In the genomic region with DNA sequence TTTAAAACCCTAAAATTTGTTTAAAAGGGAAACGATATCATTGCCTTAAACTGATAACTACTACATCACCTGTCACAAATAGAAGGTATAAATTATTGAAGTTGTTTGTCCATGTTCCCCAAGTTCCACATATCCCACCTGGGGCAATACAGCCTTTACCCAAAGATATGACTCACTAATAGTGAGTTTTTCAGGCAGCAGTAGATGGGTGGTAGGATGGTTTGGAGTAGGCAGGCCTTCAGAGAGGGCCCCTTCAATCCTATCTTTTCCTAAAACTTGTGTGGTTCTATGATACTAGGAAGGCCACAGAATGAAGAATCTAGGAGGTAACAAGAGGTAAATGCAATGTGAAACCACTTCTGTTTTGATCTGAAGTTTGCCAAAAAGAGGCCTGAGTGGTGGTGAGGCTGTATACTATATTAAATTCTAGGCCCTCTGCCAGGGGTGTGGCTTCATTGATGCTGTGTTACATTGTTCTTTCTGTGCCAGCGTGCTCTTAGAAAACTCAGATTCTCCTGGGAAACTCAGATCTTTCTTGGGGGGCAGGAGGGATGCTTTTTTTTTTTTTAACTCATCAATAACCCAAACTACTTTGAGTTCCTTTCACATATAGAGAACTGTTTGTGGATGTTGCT, we compare ENCODE assay signal across 11 cellular contexts. TPM values are rescaled to one million over a fixed set of nuclear protein-coding genes. Genes with fewer than 3 reads are reported as not detected.
DNase-seq lines count a peak whose midpoint lies in the region; ATAC-seq and TF ChIP-seq lines count a peak whose summit lies in the region.
"Had no signal": no experiment of that assay in that cellular context is flagged by ENCODE, and none has a peak within 500 bp of the region (broad histone marks: within the 10 kb centered on the region; RNA-seq: fewer than 3 reads in every experiment).

No MANE protein-coding gene starts in this region.

- H3K4me2 ChIP-seq in PC-3 (ENCODE audit: low read length): no peak overlapping the region

- H3K4me3 Mint-ChIP-seq in Calu3 (ENCODE audit: low read depth, unreplicated experiment) (peak overlapping the region; percentile 12), progenitor cell of endocrine pancreas (ENCODE audit: low read depth) (no peak overlapping the region)
- H3K4me3 Mint-ChIP-seq: CD8-positive, alpha-beta T cell; neural crest cell had no signal

- H3K4me3 ChIP-seq in PC-3 (ENCODE audit: low read length) (no peak overlapping the region), fibroblast of pulmonary artery (replicated peaks; ENCODE audit: low read depth, low read length) (no peak overlapping the region)

- CTCF ChIA-PET in Calu3 (lab: Charles Lee): interaction anchor here (0.7 kb wide), 1 partner anchor 58 kb away, joined by 4 read pairs; no protein-coding TSS in a partner anchor
- CTCF ChIA-PET in PC-3 (lab: Charles Lee): no interaction called here
- CTCF ChIA-PET in HEK293T (lab: Yijun Ruan, JAX): no interaction called here

- H3K36me3 ChIP-seq in PC-3 (ENCODE audit: low read depth, low read length): no peaks in the 10 kb centered on the region

- H3K4me1 ChIP-seq in PC-3 (ENCODE audit: insufficient read depth, low read length): peaks cover 23% of the 10 kb centered on the region

- POLR2A ChIA-PET in PC-3 (lab: Charles Lee; ENCODE audit: unreplicated experiment) (no interaction called here), HEK293T (lab: Yijun Ruan, JAX) (no interaction called here)

- peak overlapping the region; percentile 5 for H3K27ac Mint-ChIP-seq in Calu3 (ENCODE audit: unreplicated experiment)
- H3K27ac Mint-ChIP-seq in progenitor cell of endocrine pancreas: peak overlapping the region; percentile 11
- H3K27ac Mint-ChIP-seq: CD8-positive, alpha-beta T cell had no signal

- intact Hi-C loops in Calu3 (cut with micrococcal nuclease; ENCODE audit: unreplicated experiment) (loop anchor here (5.0 kb wide), 1 partner anchor 45 kb away; no protein-coding TSS in a partner anchor), PC-3 (cut with micrococcal nuclease) (no loop called here)

- no TSS peak for BruUV-seq in Calu3 (replicated peaks; lab: Mats Ljungman, UMichigan)
- BruUV-seq in PC-3 (replicated peaks; lab: Mats Ljungman, UMichigan): no TSS peak

- H2AFZ ChIP-seq in PC-3 (ENCODE audit: low read length): no peak overlapping the region

- no peaks in the 10 kb centered on the region for H3K9me2 ChIP-seq in PC-3 (replicated peaks; ENCODE audit: low read length)

- peak; percentile 82 for ATAC-seq in PC-3
- ATAC-seq in HG02588 (IDR thresholded peaks at IDR 0.05; ENCODE audit: unreplicated experiment): no peak
- no peak for ATAC-seq in GM18907 (IDR thresholded peaks at IDR 0.05; ENCODE audit: unreplicated experiment)
- ATAC-seq: CD8-positive, alpha-beta T cell had no signal

- no peaks in the 10 kb centered on the region for H3K9me3 ChIP-seq in PC-3 (ENCODE audit: low read length)

- H3K27ac ChIP-seq in PC-3 (ENCODE audit: low read length): no peak overlapping the region

- H3K4me1 Mint-ChIP-seq in Calu3 (ENCODE audit: low read depth, unreplicated experiment): peaks cover 52% of the 10 kb centered on the region
- H3K4me1 Mint-ChIP-seq in progenitor cell of endocrine pancreas (ENCODE audit: low read depth): peaks cover 12% of the 10 kb centered on the region

- DNase-seq in Calu3 (no peak), PC-3 (peak; percentile 54), fibroblast of pulmonary artery (ENCODE audit: low read depth) (peak; percentile 60), progenitor cell of endocrine pancreas (ENCODE audit: low spot score, unreplicated experiment) (no peak), HEK293T (ENCODE audit: extremely low spot score) (no peak), cortex of kidney (lab: John Stamatoyannopoulos, UW) (no peak)
- DNase-seq: activated CD4-positive, alpha-beta T cell treated with anti-CD3 and anti-CD28 coated beads for 4 hours; CD8-positive, alpha-beta T cell had no signal

- H3K36me3 Mint-ChIP-seq in Calu3 (ENCODE audit: insufficient read depth, unreplicated experiment): peaks cover 28% of the 10 kb centered on the region
- H3K36me3 Mint-ChIP-seq in progenitor cell of endocrine pancreas (ENCODE audit: insufficient read depth): no peaks in the 10 kb centered on the region
- H3K36me3 Mint-ChIP-seq: CD8-positive, alpha-beta T cell had no signal

- no peaks in the 10 kb centered on the region for H3F3A ChIP-seq in PC-3 (ENCODE audit: low read length, unreplicated experiment)

- H3K27me3 Mint-ChIP-seq in Calu3 (ENCODE audit: unreplicated experiment): no peaks in the 10 kb centered on the region
- no peaks in the 10 kb centered on the region for H3K27me3 Mint-ChIP-seq in progenitor cell of endocrine pancreas

- no peaks in the 10 kb centered on the region for H3K27me3 ChIP-seq in PC-3 (ENCODE audit: low read length)

- TF ChIP-seq CTCF in Calu3 (IDR thresholded peaks at IDR 0.05; ENCODE audit: unreplicated experiment) (no peak), PC-3 (conservative IDR thresholded peaks at IDR 0.05; ENCODE audit: low read depth, low read length) (no peak), fibroblast of pulmonary artery (IDR thresholded peaks at IDR 0.05; ENCODE audit: low read length, missing control alignments) (no peak), progenitor cell of endocrine pancreas (IDR thresholded peaks at IDR 0.05; ENCODE audit: unreplicated experiment) (no peak)

- no peaks in the 10 kb centered on the region for H4K20me1 ChIP-seq in PC-3 (ENCODE audit: low read length)

- H3K9ac ChIP-seq in PC-3 (ENCODE audit: low read length): no peak overlapping the region

- H3K9me3 Mint-ChIP-seq in Calu3 (ENCODE audit: low read depth, unreplicated experiment): no peaks in the 10 kb centered on the region
- H3K9me3 Mint-ChIP-seq in progenitor cell of endocrine pancreas (ENCODE audit: low read depth): no peaks in the 10 kb centered on the region
- H3K9me3 Mint-ChIP-seq: CD8-positive, alpha-beta T cell; neural crest cell had no signal

- peaks cover 17% of the 10 kb centered on the region for H3K79me2 ChIP-seq in PC-3 (ENCODE audit: low read length)

TF ChIP-seq in HEK293T, 16 proteins besides CTCF, POLR2A, EP300 and RAD21:
- no peak for TF ChIP-seq NFRKB (IDR thresholded peaks at IDR 0.05)
- TF ChIP-seq L3MBTL2 (conservative IDR thresholded peaks at IDR 0.05): no peak
- TF ChIP-seq FOXK2 (IDR thresholded peaks at IDR 0.05): no peak
- TF ChIP-seq SP1 (IDR thresholded peaks at IDR 0.05): no peak
- no peak for TF ChIP-seq ELF4 (IDR thresholded peaks at IDR 0.05)
- TF ChIP-seq ZNF384 (IDR thresholded peaks at IDR 0.05): no peak
- TF ChIP-seq SUZ12 (IDR thresholded peaks at IDR 0.05): no peak
- TF ChIP-seq LEF1 (IDR thresholded peaks at IDR 0.05; ENCODE audit: borderline replicate concordance): no peak
TF ChIP-seq in HEK293T: peak in this region for 0.

RNA-seq across cellular contexts. Expression of a gene that starts 7.2 kb away (rescaled TPM):
- total RNA-seq in Calu3 (2022) (198 and 259 TPM in 2 replicates), PC-3 (2014; rRNA removed) (24.3 and 43.3 TPM in 2 replicates), progenitor cell of endocrine pancreas (28.1 and 30.9 TPM in 2 replicates)

RNA-seq across cellular contexts. Expression of a gene that starts 56.5 kb away (rescaled TPM):
- total RNA-seq in Calu3 (2022) (5.9 and 6.2 TPM in 2 replicates), PC-3 (2014; rRNA removed) (1.3 and 2.1 TPM in 2 replicates), progenitor cell of endocrine pancreas (2.0 and 2.1 TPM in 2 replicates)

Comparison
In these comparisons a context has a peak if more than half of its experiments do, and no peak if none do; other contexts are left out.
1. DNase-seq: peak in PC-3 (single experiment) and fibroblast of pulmonary artery (single experiment); none in Calu3 (single experiment), progenitor cell of endocrine pancreas (single experiment), HEK293T (single experiment) and cortex of kidney (single experiment).